In genomic region chr1:26837665-26838064, GRCh38 we compare ENCODE assay signal across 1 cellular context. TPM values are rescaled to one million over a fixed set of nuclear protein-coding genes. Genes with fewer than 3 reads are reported as not detected.
"Had no signal": no experiment of that assay in that cellular context is flagged by ENCODE, and none has a peak within 500 bp of the region (broad histone marks: within the 10 kb centered on the region; RNA-seq: fewer than 3 reads in every experiment).

No MANE protein-coding gene starts in this region.

RNA-seq across cellular contexts. Expression of gene SFN, which starts 25.3 kb away (rescaled TPM):
- total RNA-seq: Right ventricle myocardium inferior had no signal
